In the genomic region with DNA sequence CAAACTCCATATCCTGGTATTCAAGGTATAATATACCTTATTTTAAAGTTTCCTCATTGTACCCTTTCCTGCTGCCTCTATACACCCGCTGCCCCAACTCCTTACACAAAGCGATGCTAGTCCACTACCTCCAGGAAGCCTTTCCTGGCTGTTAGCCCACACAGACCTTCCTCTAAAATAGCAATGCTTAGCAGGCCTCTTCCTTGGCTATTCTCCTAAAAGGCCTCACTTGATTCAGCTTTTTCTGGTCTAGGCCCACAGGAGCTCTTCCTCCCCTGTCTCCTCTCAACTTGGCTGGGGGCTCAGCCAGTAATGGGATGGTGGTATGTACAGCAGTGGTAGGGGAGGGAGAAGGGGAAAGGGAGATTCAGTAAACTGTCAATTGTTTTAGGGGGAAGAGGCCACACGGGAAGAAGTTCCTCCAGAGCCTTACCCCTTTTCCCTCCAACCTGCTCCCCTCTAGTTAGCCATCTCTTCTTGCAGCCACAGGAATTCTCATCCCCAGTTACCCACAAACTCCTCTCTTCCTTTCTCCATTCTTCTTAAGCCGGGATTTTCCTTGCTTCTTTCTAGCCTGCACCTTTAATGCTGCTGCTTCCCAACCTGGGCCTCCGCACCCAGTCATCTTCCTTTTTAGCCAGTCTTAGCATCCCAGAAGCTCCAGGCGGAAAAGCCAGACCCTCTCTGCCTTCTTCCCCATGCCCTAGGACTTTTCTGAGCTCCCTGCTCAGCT, we compare ENCODE assay signal across 8 cellular contexts. TPM values are rescaled to one million over a fixed set of nuclear protein-coding genes. Genes with fewer than 3 reads are reported as not detected.
DNase-seq lines count a peak whose midpoint lies in the region; ATAC-seq and TF ChIP-seq lines count a peak whose summit lies in the region.

No MANE protein-coding gene starts in this region.

- CTCF ChIA-PET in activated naive CD4-positive, alpha-beta T cell treated with anti-CD3 and anti-CD28 coated beads for 36 hours (lab: Charles Lee), result interaction anchor here (0.6 to 1.4 kb wide), 3 partner anchors 42 to 74 kb away, joined by 3 to 5 read pairs (median 3); no protein-coding TSS in a partner anchor

- intact Hi-C loops in activated naive CD4-positive, alpha-beta T cell treated with anti-CD3 and anti-CD28 coated beads for 36 hours (cut with micrococcal nuclease), result no loop called here
- intact Hi-C loops in lower leg skin (cut with DNase I; ENCODE audit: low total_unique reads), result no loop called here

- H3K9me3 ChIP-seq in upper lobe of left lung, result no peaks in the 10 kb centered on the region

- peak overlapping the region; percentile 98 for H3K4me3 Mint-ChIP-seq in activated naive CD4-positive, alpha-beta T cell treated with anti-CD3 and anti-CD28 coated beads for 36 hours

- TF ChIP-seq EP300 in upper lobe of left lung (IDR thresholded peaks at IDR 0.05), result no peak

- H3K4me3 ChIP-seq in lower leg skin (ENCODE audit: low read depth, poor library complexity, severe bottlenecking) (peak overlapping the region; percentile 92), upper lobe of left lung (peak overlapping the region; percentile 60 to 89 (median 74))

- peaks cover 26% of the 10 kb centered on the region for H3K4me1 Mint-ChIP-seq in activated naive CD4-positive, alpha-beta T cell treated with anti-CD3 and anti-CD28 coated beads for 36 hours (ENCODE audit: low read depth)

- no peaks in the 10 kb centered on the region for H3K27me3 Mint-ChIP-seq in activated naive CD4-positive, alpha-beta T cell treated with anti-CD3 and anti-CD28 coated beads for 36 hours (ENCODE audit: low read depth)

- ATAC-seq in upper lobe of left lung (ENCODE audit: low FRiP score in 2 of 2), result no peak

- peaks cover 7 to 22% (median 14%) of the 10 kb centered on the region in 4 donors for H3K36me3 ChIP-seq in upper lobe of left lung

- peaks cover 31% of the 10 kb centered on the region for H3K36me3 Mint-ChIP-seq in activated naive CD4-positive, alpha-beta T cell treated with anti-CD3 and anti-CD28 coated beads for 36 hours (ENCODE audit: low read depth)

- H3K9me3 Mint-ChIP-seq in activated naive CD4-positive, alpha-beta T cell treated with anti-CD3 and anti-CD28 coated beads for 36 hours, result no peaks in the 10 kb centered on the region

- no peak overlapping the region for H3K27ac Mint-ChIP-seq in activated naive CD4-positive, alpha-beta T cell treated with anti-CD3 and anti-CD28 coated beads for 36 hours

- peak overlapping the region; percentile 95 to 99 (median 98) for H3K27ac ChIP-seq in upper lobe of left lung

- no peak for TF ChIP-seq CTCF in lower leg skin (IDR thresholded peaks at IDR 0.05)
- no peak for TF ChIP-seq CTCF in upper lobe of left lung (IDR thresholded peaks at IDR 0.05)

- WGBS in lower leg skin, 2 donors, result 31 to 33% methylated on average over 6 of the region's 6 CpGs
- WGBS in upper lobe of left lung, 2 donors, result 33 to 42% methylated on average over 6 of the region's 6 CpGs

- TF ChIP-seq POLR2A in lower leg skin (IDR thresholded peaks at IDR 0.05), result no peak
- TF ChIP-seq POLR2A in upper lobe of left lung (IDR thresholded peaks at IDR 0.05), result no peak

- no peaks in the 10 kb centered on the region for H3K27me3 ChIP-seq in upper lobe of left lung

- no peak for DNase-seq in activated naive CD4-positive, alpha-beta T cell treated with anti-CD3 and anti-CD28 coated beads for 36 hours
- DNase-seq in activated naive CD4-positive, alpha-beta T cell treated with Interleukin-2 at 50 U/mL for 16 hours, result no peak
- DNase-seq in astrocyte of the hippocampus (ENCODE audit: low read depth, low spot score) (peak; percentile 50), lower leg skin (ENCODE audit: low spot score in 2 of 2) (no peak), upper lobe of left lung (no peak), DMS 273 treated with DMSO at 0.1 percent for 48 hours (lab: John Stamatoyannopoulos, UW) (no peak), hippocampal formation (lab: John Stamatoyannopoulos, UW) (no peak), NCI-H69 (lab: John Stamatoyannopoulos, UW) (no peak)

- H3K4me1 ChIP-seq in upper lobe of left lung, result peaks cover 32 to 39% (median 35%) of the 10 kb centered on the region in 4 donors

RNA-seq across cellular contexts. Expression of a gene that starts 2.6 kb away (rescaled TPM):
- total RNA-seq in activated naive CD4-positive, alpha-beta T cell treated with anti-CD3 and anti-CD28 coated beads for 36 hours, result 10 to 100 TPM; 28.0 to 29.8 TPM
- 10 to 100 TPM; 74.6 to 87.8 (median 82.3) TPM for total RNA-seq in lower leg skin
- total RNA-seq in upper lobe of left lung, result 10 to 100 TPM; 49.7 to 97.4 (median 52.8) TPM

RNA-seq across cellular contexts. Expression of a gene that starts 2.7 kb away (rescaled TPM):
- 100 to 1,000 TPM; 403 to 409 TPM for total RNA-seq in activated naive CD4-positive, alpha-beta T cell treated with anti-CD3 and anti-CD28 coated beads for 36 hours
- 100 to 1,000 TPM; 223 to 278 (median 237) TPM for total RNA-seq in lower leg skin
- 100 to 1,000 TPM in 5 of 6 donors, 10 to 100 TPM in 1; 59.7 to 193 (median 126) TPM for total RNA-seq in upper lobe of left lung

RNA-seq across cellular contexts. Expression of a gene that starts 39.8 kb away (rescaled TPM):
- 10 to 100 TPM; 33.6 to 37.8 TPM for total RNA-seq in activated naive CD4-positive, alpha-beta T cell treated with anti-CD3 and anti-CD28 coated beads for 36 hours
- total RNA-seq in lower leg skin (10 to 100 TPM; 15.6 to 62.3 (median 22.9) TPM), upper lobe of left lung (10 to 100 TPM; 25.1 to 28.4 (median 26.7) TPM)

RNA-seq across cellular contexts. Expression of a gene that starts 53.3 kb away (rescaled TPM):
- 10 to 100 TPM; 83.9 to 88.0 TPM for total RNA-seq in activated naive CD4-positive, alpha-beta T cell treated with anti-CD3 and anti-CD28 coated beads for 36 hours
- total RNA-seq in lower leg skin (under 1 TPM; 0.19 to 0.89 (median 0.47) TPM), upper lobe of left lung (1 to 10 TPM in 3 of 6 donors, under 1 TPM in 1, not detected in 2; 0.78 to 2.4 (median 1.6) TPM)
